In genomic region chr18:7662866-7663265, GRCh38 we compare ENCODE assay signal across 15 cellular contexts.
DNase-seq lines count a peak whose midpoint lies in the region; ATAC-seq and TF ChIP-seq lines count a peak whose summit lies in the region.
"Had no signal": no experiment of that assay in that cellular context is flagged by ENCODE, and none has a peak within 500 bp of the region (broad histone marks: within the 10 kb centered on the region; RNA-seq: fewer than 3 reads in every experiment).

No MANE protein-coding gene starts in this region.

- TF ChIP-seq CTCF in right atrium auricular region (IDR thresholded peaks at IDR 0.05) (no peak), neural progenitor cell (IDR thresholded peaks at IDR 0.05) (no peak), thyroid gland (IDR thresholded peaks at IDR 0.05) (no peak), Calu3 (IDR thresholded peaks at IDR 0.05; ENCODE audit: unreplicated experiment) (no peak), GM10266 (IDR thresholded peaks at IDR 0.05; ENCODE audit: control insufficient read depth, insufficient read depth, low read depth, missing control alignments) (no peak)

- H3K36me3 Mint-ChIP-seq in neural progenitor cell (no peaks in the 10 kb centered on the region), Calu3 (ENCODE audit: insufficient read depth, unreplicated experiment) (no peaks in the 10 kb centered on the region)

- no peak overlapping the region for H3K4me3 ChIP-seq in right atrium auricular region
- H3K4me3 ChIP-seq in neural progenitor cell = no peak overlapping the region
- no peak overlapping the region for H3K4me3 ChIP-seq in thyroid gland (replicated peaks in 1 of 3)
- H3K4me3 ChIP-seq: BLaER1 treated with 17β-estradiol and CSF1 and Interleukin-3, amounts not matched to agents 10 nM and 100 nM had no signal

- H3K27ac ChIP-seq in right atrium auricular region = peak overlapping the region in 1 of 2 donors; percentile 11
- no peak overlapping the region for H3K27ac ChIP-seq in neural progenitor cell
- H3K27ac ChIP-seq in thyroid gland = peak overlapping the region; percentile 15 to 70 (median 58)
- H3K27ac ChIP-seq: BLaER1 treated with 17β-estradiol and CSF1 and Interleukin-3, amounts not matched to agents 10 nM and 100 nM had no signal

- DNase-seq in Right ventricle myocardium superior = peak; percentile 54
- no peak for DNase-seq in right atrium auricular region (ENCODE audit: low spot score)
- DNase-seq in left cardiac atrium = no peak
- no peak for DNase-seq in neural progenitor cell (ENCODE audit: low spot score)
- DNase-seq in thyroid gland = peak; percentile 19 to 28
- DNase-seq in effector CD4-positive, alpha-beta T cell = no peak
- no peak for DNase-seq in Calu3
- no peak for DNase-seq in GM10266 (ENCODE audit: extremely low spot score)
- DNase-seq: 8988T; CD4-positive, alpha-beta T cell; DMS79; HCEC 1CT; HFFc6 had no signal

- no peak for TF ChIP-seq POLR2A in thyroid gland (IDR thresholded peaks at IDR 0.05)

- H3K9me3 ChIP-seq in right atrium auricular region (no peaks in the 10 kb centered on the region), neural progenitor cell (ENCODE audit: low read depth) (no peaks in the 10 kb centered on the region), thyroid gland (no peaks in the 10 kb centered on the region)
- H3K9me3 ChIP-seq: BLaER1 treated with 17β-estradiol and CSF1 and Interleukin-3, amounts not matched to agents 10 nM and 100 nM had no signal

- ATAC-seq in Right ventricle myocardium superior (ENCODE audit: poor library complexity) = peak; percentile 68
- peak; percentile 72 to 84 for ATAC-seq in left cardiac atrium
- ATAC-seq: HepG2 had no signal

- H3K4me1 ChIP-seq in right atrium auricular region (peaks cover 0 to 23% of the 10 kb centered on the region in 2 donors), neural progenitor cell (peaks cover 21% of the 10 kb centered on the region), thyroid gland (peaks cover 16 to 22% of the 10 kb centered on the region in 2 donors)
- H3K4me1 ChIP-seq: BLaER1 treated with 17β-estradiol and CSF1 and Interleukin-3, amounts not matched to agents 10 nM and 100 nM had no signal

- no peak overlapping the region for H3K4me3 Mint-ChIP-seq in neural progenitor cell
- no peak overlapping the region for H3K4me3 Mint-ChIP-seq in Calu3 (ENCODE audit: low read depth, unreplicated experiment)
- H3K4me3 Mint-ChIP-seq: CD4-positive, alpha-beta T cell; HFFc6 had no signal

- H3K27ac Mint-ChIP-seq in neural progenitor cell (peak overlapping the region; percentile 57), Calu3 (ENCODE audit: unreplicated experiment) (no peak overlapping the region)
- H3K27ac Mint-ChIP-seq: CD4-positive, alpha-beta T cell; HFFc6 had no signal

- 100% methylated on average over 1 to 2 of the region's 2 CpGs for WGBS in thyroid gland, 2 donors

- H3K79me2 ChIP-seq in neural progenitor cell (ENCODE audit: low read depth) = no peaks in the 10 kb centered on the region

- no peak overlapping the region for H2AFZ ChIP-seq in neural progenitor cell (replicated peaks)

- H3K4me1 Mint-ChIP-seq in neural progenitor cell = peaks cover 24% of the 10 kb centered on the region
- no peaks in the 10 kb centered on the region for H3K4me1 Mint-ChIP-seq in Calu3 (ENCODE audit: low read depth, unreplicated experiment)

- H3K9ac ChIP-seq in neural progenitor cell = no peak overlapping the region
- H3K9ac ChIP-seq: BLaER1 treated with 17β-estradiol and CSF1 and Interleukin-3, amounts not matched to agents 10 nM and 100 nM had no signal

- no peaks in the 10 kb centered on the region for H4K20me1 ChIP-seq in neural progenitor cell (ENCODE audit: low read depth)
- H4K20me1 ChIP-seq: BLaER1 treated with 17β-estradiol and CSF1 and Interleukin-3, amounts not matched to agents 10 nM and 100 nM had no signal

- H3K36me3 ChIP-seq in right atrium auricular region (no peaks in the 10 kb centered on the region), neural progenitor cell (no peaks in the 10 kb centered on the region), thyroid gland (no peaks in the 10 kb centered on the region)
- H3K36me3 ChIP-seq: BLaER1 treated with 17β-estradiol and CSF1 and Interleukin-3, amounts not matched to agents 10 nM and 100 nM had no signal

- intact Hi-C loops in Right ventricle myocardium superior (cut with DNase I) (no loop called here), left cardiac atrium (cut with DNase I) (no loop called here), thyroid gland (cut with DNase I) (no loop called here), Calu3 (cut with micrococcal nuclease; ENCODE audit: unreplicated experiment) (no loop called here)

- H3K9me3 Mint-ChIP-seq in neural progenitor cell (no peaks in the 10 kb centered on the region), Calu3 (ENCODE audit: low read depth, unreplicated experiment) (no peaks in the 10 kb centered on the region)
- H3K9me3 Mint-ChIP-seq: CD4-positive, alpha-beta T cell; HFFc6 had no signal

- no peak overlapping the region for H3K4me2 ChIP-seq in neural progenitor cell
- H3K4me2 ChIP-seq: BLaER1 treated with 17β-estradiol and CSF1 and Interleukin-3, amounts not matched to agents 10 nM and 100 nM had no signal

- H3K27me3 ChIP-seq in right atrium auricular region = no peaks in the 10 kb centered on the region
- H3K27me3 ChIP-seq in neural progenitor cell = no peaks in the 10 kb centered on the region
- no peaks in the 10 kb centered on the region for H3K27me3 ChIP-seq in thyroid gland
- H3K27me3 ChIP-seq: BLaER1 treated with 17β-estradiol and CSF1 and Interleukin-3, amounts not matched to agents 10 nM and 100 nM had no signal

- H3F3A ChIP-seq in neural progenitor cell (ENCODE audit: low read depth) = peaks cover 12% of the 10 kb centered on the region

- CTCF ChIA-PET in Calu3 (lab: Charles Lee) = no interaction called here

- H3K27me3 Mint-ChIP-seq in neural progenitor cell (ENCODE audit: insufficient read depth, low read depth) = peaks cover 2% of the 10 kb centered on the region
- no peaks in the 10 kb centered on the region for H3K27me3 Mint-ChIP-seq in Calu3 (ENCODE audit: unreplicated experiment)
- H3K27me3 Mint-ChIP-seq: CD4-positive, alpha-beta T cell had no signal

- BruUV-seq in Calu3 (replicated peaks; lab: Mats Ljungman, UMichigan) = no TSS peak

Comparison
In these comparisons a context has a peak if more than half of its experiments do, and no peak if none do; other contexts are left out.
1. DNase-seq: peak in Right ventricle myocardium superior (single experiment) and thyroid gland (2 of 2); none in right atrium auricular region (single experiment), left cardiac atrium (single experiment), neural progenitor cell (single experiment), effector CD4-positive, alpha-beta T cell (single experiment), Calu3 (single experiment) and GM10266 (single experiment).